ENCODE assay signal across 9 cellular contexts in the genomic region with DNA sequence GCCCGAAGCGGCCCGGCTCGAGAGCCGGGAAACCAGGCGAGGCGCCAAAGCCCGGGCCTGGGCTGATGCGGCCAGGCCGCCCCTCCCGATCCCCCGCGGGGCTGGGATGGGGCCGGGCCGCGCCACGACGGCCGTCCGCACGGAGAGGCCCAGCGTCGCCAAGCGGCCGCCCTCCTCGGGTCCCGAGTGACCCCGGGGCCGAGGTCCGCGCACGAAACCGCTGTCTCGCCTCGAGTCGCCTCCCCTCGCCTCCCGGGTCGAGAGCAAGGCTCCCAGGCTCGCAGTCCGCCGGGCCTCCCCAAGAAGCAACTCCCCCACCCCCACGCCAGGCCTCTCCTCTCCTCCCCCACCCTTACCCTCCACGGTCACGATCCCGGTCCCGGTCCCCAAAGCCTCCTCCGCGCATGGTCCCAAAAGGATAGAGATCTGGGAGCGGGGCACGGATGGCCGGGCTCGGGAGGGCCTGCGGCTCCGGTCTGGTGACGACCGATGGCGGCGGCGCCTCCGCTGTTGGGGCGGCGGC. TPM values are rescaled to one million over a fixed set of nuclear protein-coding genes. Genes with fewer than 3 reads are reported as not detected.
A peak's percentile ranks its signal among the peaks of the same experiment; 100 is the strongest.
DNase-seq lines count a peak whose midpoint lies in the region; ATAC-seq and TF ChIP-seq lines count a peak whose summit lies in the region.
"Had no signal": no experiment of that assay in that cellular context is flagged by ENCODE, and none has a peak within 500 bp of the region (broad histone marks: within the 10 kb centered on the region; RNA-seq: fewer than 3 reads in every experiment).

No MANE protein-coding gene starts in this region.

- intact Hi-C loops in A673 (cut with micrococcal nuclease; ENCODE audit: unreplicated experiment) (loop anchor here (10.0 kb wide), 1 partner anchor 199 kb away; a partner anchor contains a TSS), PC-9 (cut with micrococcal nuclease; ENCODE audit: unreplicated experiment) (loop anchor here (1.0 to 10.0 kb wide), 6 partner anchors 43 to 451 kb away; a partner anchor contains a TSS), heart right ventricle (cut with DNase I) (loop anchor here in 7 of 10 donors (2.0 to 10.0 kb wide), 11 partner anchors 38 to 199 kb away; a partner anchor contains a TSS), posterior vena cava (cut with DNase I) (no loop called here)

- peak overlapping the region; percentile 89 for H2AFZ ChIP-seq in PC-9

- peaks cover 22% of the 10 kb centered on the region; the same call in 1 of the 2 replicates for H3F3A ChIP-seq in PC-9 (ENCODE audit: insufficient read depth, low read depth)

- no peaks in the 10 kb centered on the region for H3K9me2 ChIP-seq in PC-9 (ENCODE audit: insufficient read depth)

- WGBS in adipose tissue, 3 donors: 0% methylated on average over 52 to 63 of the region's 63 CpGs
- 0 to 1% methylated on average over 61 to 63 of the region's 63 CpGs for WGBS in heart right ventricle, 2 donors
- WGBS in urinary bladder: under 1% methylated on average over 63 of the region's 63 CpGs

- no TSS peak for BruUV-seq in A673 (replicated peaks; lab: Mats Ljungman, UMichigan)
- BruUV-seq in PC-9 (replicated peaks; lab: Mats Ljungman, UMichigan): no TSS peak

- peak; percentile 25 for ATAC-seq in GM18502 (IDR thresholded peaks at IDR 0.05; ENCODE audit: poor library complexity, unreplicated experiment)
- peak; percentile 21 for ATAC-seq in HG03039 (IDR thresholded peaks at IDR 0.05; ENCODE audit: unreplicated experiment)
- peak; percentile 75 to 91 (median 82) for ATAC-seq in heart right ventricle

- TF ChIP-seq CTCF in A673 (conservative IDR thresholded peaks at IDR 0.05; ENCODE audit: low read depth, low read length) (no peak), PC-9 (conservative IDR thresholded peaks at IDR 0.05) (peak; percentile 23; the same call in 1 of the 2 replicates), heart right ventricle (IDR thresholded peaks at IDR 0.05) (peak in 1 of 9 donors; percentile 8)

- H3K4me1 ChIP-seq in A673 (ENCODE audit: insufficient read depth, low read length, poor library complexity, severe bottlenecking) (peaks cover 14% of the 10 kb centered on the region), PC-9 (replicated peaks; ENCODE audit: insufficient read depth) (peaks cover 32% of the 10 kb centered on the region), heart right ventricle (peaks cover 2 to 50% (median 44%) of the 10 kb centered on the region in 9 donors), urinary bladder (ENCODE audit: insufficient read depth) (no peaks in the 10 kb centered on the region)

- POLR2A ChIA-PET in A673 (lab: Charles Lee; ENCODE audit: low non-redundant PET): no interaction called here
- POLR2A ChIA-PET in PC-9 (lab: Charles Lee; ENCODE audit: unreplicated experiment): no interaction called here

- H3K9me3 ChIP-seq in A673 (ENCODE audit: low read depth, low read length, poor library complexity, severe bottlenecking) (no peaks in the 10 kb centered on the region), PC-9 (ENCODE audit: insufficient read depth, low read depth) (no peaks in the 10 kb centered on the region), heart right ventricle (no peaks in the 10 kb centered on the region)

- H3K4me3 ChIP-seq in A673 (ENCODE audit: low read depth, low read length, poor library complexity, severe bottlenecking) (peak overlapping the region; percentile 87), PC-9 (peak overlapping the region; percentile 99), heart right ventricle (peak overlapping the region; percentile 70 to 88 (median 80)), urinary bladder (ENCODE audit: low read depth, low read length) (peak overlapping the region; percentile 79)

- CTCF ChIA-PET in A673 (lab: Charles Lee) (no interaction called here), PC-9 (lab: Charles Lee) (no interaction called here)

- H4K20me1 ChIP-seq in PC-9 (ENCODE audit: insufficient read depth): peaks cover 48% of the 10 kb centered on the region

- H3K4me2 ChIP-seq in PC-9: peak overlapping the region; percentile 97

- peaks cover 54% of the 10 kb centered on the region for H3K79me2 ChIP-seq in PC-9 (ENCODE audit: low read depth)

- H3K27me3 ChIP-seq in A673 (replicated peaks; ENCODE audit: insufficient read depth, low read depth, low read length, poor library complexity) (no peaks in the 10 kb centered on the region), PC-9 (ENCODE audit: insufficient read depth, low read depth) (no peaks in the 10 kb centered on the region), heart right ventricle (no peaks in the 10 kb centered on the region)

- peaks cover 46% of the 10 kb centered on the region for H3K36me3 ChIP-seq in A673 (ENCODE audit: insufficient read depth, low read length, poor library complexity, severe bottlenecking)
- H3K36me3 ChIP-seq in PC-9 (ENCODE audit: low read depth): peaks cover 44% of the 10 kb centered on the region
- peaks cover 0 to 40% (median 8%) of the 10 kb centered on the region in 9 donors for H3K36me3 ChIP-seq in heart right ventricle
- H3K36me3 ChIP-seq in urinary bladder (ENCODE audit: insufficient read depth): peaks cover 3% of the 10 kb centered on the region

- peak overlapping the region; percentile 99 for H3K27ac ChIP-seq in A673 (ENCODE audit: low read depth, low read length, poor library complexity, severe bottlenecking)
- H3K27ac ChIP-seq in PC-9: peak overlapping the region; percentile 96
- H3K27ac ChIP-seq in adipose tissue (ENCODE audit: low read depth, low read length): peak overlapping the region; percentile 99
- peak overlapping the region; percentile 97 to 100 (median 100) for H3K27ac ChIP-seq in heart right ventricle
- peak overlapping the region; percentile 100 for H3K27ac ChIP-seq in urinary bladder (ENCODE audit: low read depth)

- DNase-seq in A673 (ENCODE audit: low spot score): peak; percentile 65
- DNase-seq in PC-9: peak in 1 of 2 experiments; percentile 35
- peak; percentile 77 to 87 for DNase-seq in heart right ventricle
- peak; percentile 93 for DNase-seq in posterior vena cava (ENCODE audit: low spot score)

RNA-seq across cellular contexts. Expression of a gene that starts 0.5 kb away (rescaled TPM):
- total RNA-seq in A673 (2021): 343 and 350 TPM in 2 replicates
- total RNA-seq in PC-9 (2021): 511 and 648 TPM in 2 replicates
- 100 to 1,000 TPM; 124 to 144 (median 140) TPM for polyA plus RNA-seq in adipose tissue
- 100 to 1,000 TPM; 156 to 236 (median 169) TPM for total RNA-seq in heart right ventricle
- 100 to 1,000 TPM in 1 of 2 donors, 10 to 100 TPM in 1; 76.2 to 241 TPM for polyA plus RNA-seq in heart right ventricle
- 100 to 1,000 TPM; 260 to 323 TPM for total RNA-seq in posterior vena cava
- 653 TPM for total RNA-seq in urinary bladder
- 221 TPM for polyA plus RNA-seq in urinary bladder

RNA-seq across cellular contexts. Expression of a gene that starts 37.8 kb away (rescaled TPM):
- total RNA-seq in A673 (2021): 4.0 and 6.5 TPM in 2 replicates
- total RNA-seq in PC-9 (2021): 15.5 and 18.9 TPM in 2 replicates
- polyA plus RNA-seq in adipose tissue: 10 to 100 TPM in 1 of 3 donors, 1 to 10 TPM in 2; 6.5 to 24.2 (median 8.0) TPM
- 10 to 100 TPM in 3 of 10 donors, 1 to 10 TPM in 7; 3.4 to 12.9 (median 7.9) TPM for total RNA-seq in heart right ventricle
- 10 to 100 TPM in 1 of 2 donors, 1 to 10 TPM in 1; 9.4 to 11.5 TPM for polyA plus RNA-seq in heart right ventricle
- 10 to 100 TPM; 14.5 to 23.1 TPM for total RNA-seq in posterior vena cava
- 75.7 TPM for total RNA-seq in urinary bladder
- polyA plus RNA-seq in urinary bladder: 4.7 TPM

RNA-seq across cellular contexts. Expression of a gene that starts 50.7 kb away (rescaled TPM):
- total RNA-seq in A673 (2021) (1.0 and 1.4 TPM in 2 replicates), PC-9 (2021) (0.18 and 0.22 TPM in 2 replicates), heart right ventricle (10 to 100 TPM in 9 of 10 donors, 1 to 10 TPM in 1; 4.9 to 93.3 (median 43.9) TPM), posterior vena cava (not detected), urinary bladder (not detected)
- polyA plus RNA-seq in adipose tissue (not detected), heart right ventricle (10 to 100 TPM in 1 of 2 donors, 1 to 10 TPM in 1; 7.6 to 19.5 TPM), urinary bladder (not detected)
- total RNA-seq: NCI-H460 had no signal

Comparison
In these comparisons a context has a peak if more than half of its experiments do, and no peak if none do; other contexts are left out.
1. ATAC-seq: peak in every context shown above with its lines; median percentile 82 in heart right ventricle; 25 in GM18502; 21 in HG03039.
2. intact Hi-C loops: an anchor here in A673 (10.0 kb wide), PC-9 (1.0 to 10.0 kb wide) and heart right ventricle (2.0 to 10.0 kb wide); none called in posterior vena cava.